In genomic region chr11:112016765-112017356, GRCh38 we compare ENCODE assay signal across 8 cellular contexts. TPM values are rescaled to one million over a fixed set of nuclear protein-coding genes. Genes with fewer than 3 reads are reported as not detected.
A peak's percentile ranks its signal among the peaks of the same experiment; 100 is the strongest.
DNase-seq lines count a peak whose midpoint lies in the region; ATAC-seq and TF ChIP-seq lines count a peak whose summit lies in the region.

No MANE protein-coding gene starts in this region.

- no peaks in the 10 kb centered on the region for H3K9me3 ChIP-seq in RWPE2 (ENCODE audit: severe bottlenecking)

- H3K27ac ChIP-seq in RWPE2 (ENCODE audit: poor library complexity, severe bottlenecking): peak overlapping the region; percentile 56

- peaks cover 7% of the 10 kb centered on the region for H3K36me3 ChIP-seq in RWPE2 (ENCODE audit: low read depth)

- DNase-seq in RWPE2 (ENCODE audit: low spot score) (no peak), memory B cell (ENCODE audit: low spot score in 2 of 2) (no peak), posterior cingulate gyrus (no peak), ureter (ENCODE audit: low spot score) (no peak)
- no peak for DNase-seq in activated T-cell treated with anti-CD3 and anti-CD28 coated beads, Interleukin-2, amount 50 U/mL, for 1 hour
- DNase-seq in activated CD4-positive, alpha-beta T cell treated with anti-CD3 and anti-CD28 coated beads, Interleukin-2, amount 10 ng/mL, durations not matched to agents 24 days and 14 days: no peak

- peak overlapping the region; percentile 11 for H3K27ac Mint-ChIP-seq in memory B cell
- H3K27ac Mint-ChIP-seq in activated CD4-positive, alpha-beta T cell treated with anti-CD3 and anti-CD28 coated beads, Interleukin-2, amount 10 ng/mL, durations not matched to agents 24 days and 14 days: no peak overlapping the region

- H3K9me3 Mint-ChIP-seq in memory B cell: no peaks in the 10 kb centered on the region
- no peaks in the 10 kb centered on the region for H3K9me3 Mint-ChIP-seq in activated CD4-positive, alpha-beta T cell treated with anti-CD3 and anti-CD28 coated beads, Interleukin-2, amount 10 ng/mL, durations not matched to agents 24 days and 14 days

- peaks cover 33% of the 10 kb centered on the region for H3K4me1 ChIP-seq in RWPE2 (ENCODE audit: insufficient read depth, poor library complexity, severe bottlenecking)

- H3K4me1 Mint-ChIP-seq in memory B cell: peaks cover 7% of the 10 kb centered on the region
- H3K4me1 Mint-ChIP-seq in activated CD4-positive, alpha-beta T cell treated with anti-CD3 and anti-CD28 coated beads, Interleukin-2, amount 10 ng/mL, durations not matched to agents 24 days and 14 days: no peaks in the 10 kb centered on the region

- H3K27me3 ChIP-seq in RWPE2 (ENCODE audit: insufficient read depth, poor library complexity, severe bottlenecking): no peaks in the 10 kb centered on the region

- TF ChIP-seq CTCF in RWPE2 (IDR thresholded peaks at IDR 0.05; ENCODE audit: poor library complexity, severe bottlenecking): no peak

- no peaks in the 10 kb centered on the region for H3K27me3 Mint-ChIP-seq in memory B cell
- no peaks in the 10 kb centered on the region for H3K27me3 Mint-ChIP-seq in activated CD4-positive, alpha-beta T cell treated with anti-CD3 and anti-CD28 coated beads, Interleukin-2, amount 10 ng/mL, durations not matched to agents 24 days and 14 days

- no peaks in the 10 kb centered on the region for H3K36me3 Mint-ChIP-seq in memory B cell
- peaks cover 11% of the 10 kb centered on the region for H3K36me3 Mint-ChIP-seq in activated CD4-positive, alpha-beta T cell treated with anti-CD3 and anti-CD28 coated beads, Interleukin-2, amount 10 ng/mL, durations not matched to agents 24 days and 14 days (ENCODE audit: low read depth)

- intact Hi-C loops in posterior cingulate gyrus (cut with DNase I): no loop called here
- intact Hi-C loops in activated CD4-positive, alpha-beta T cell treated with anti-CD3 and anti-CD28 coated beads, Interleukin-2, amount 10 ng/mL, durations not matched to agents 24 days and 14 days (cut with micrococcal nuclease): no loop called here

- ATAC-seq in GM18502 (IDR thresholded peaks at IDR 0.05; ENCODE audit: poor library complexity, unreplicated experiment): peak; percentile 57
- ATAC-seq in HG02763 (IDR thresholded peaks at IDR 0.05; ENCODE audit: unreplicated experiment): peak; percentile 38
- ATAC-seq in RWPE2 (ENCODE audit: low read depth): peak; percentile 52
- peak; percentile 14 for ATAC-seq in memory B cell (ENCODE audit: low read depth)

- peak overlapping the region; percentile 82 for H3K4me3 Mint-ChIP-seq in memory B cell
- H3K4me3 Mint-ChIP-seq in activated CD4-positive, alpha-beta T cell treated with anti-CD3 and anti-CD28 coated beads, Interleukin-2, amount 10 ng/mL, durations not matched to agents 24 days and 14 days: no peak overlapping the region

- no peak overlapping the region for H3K4me3 ChIP-seq in RWPE2 (ENCODE audit: severe bottlenecking)

RNA-seq across cellular contexts. Expression of gene DLAT, which starts 8.3 kb away (rescaled TPM):
- 35.6 TPM for total RNA-seq in ureter
- 59.2 and 61.8 TPM in 2 replicates for total RNA-seq in activated CD4-positive, alpha-beta T cell treated with anti-CD3 and anti-CD28 coated beads, Interleukin-2, amount 10 ng/mL, durations not matched to agents 24 days and 14 days

RNA-seq across cellular contexts. Expression of gene PIH1D2, which starts 57.0 kb away (rescaled TPM):
- 3.4 TPM for total RNA-seq in ureter
- total RNA-seq in activated CD4-positive, alpha-beta T cell treated with anti-CD3 and anti-CD28 coated beads, Interleukin-2, amount 10 ng/mL, durations not matched to agents 24 days and 14 days: 0.21 and 0.59 TPM in 2 replicates

RNA-seq across cellular contexts. Expression of gene NKAPD1, which starts 57.2 kb away (rescaled TPM):
- total RNA-seq in ureter: 16.4 TPM
- total RNA-seq in activated CD4-positive, alpha-beta T cell treated with anti-CD3 and anti-CD28 coated beads, Interleukin-2, amount 10 ng/mL, durations not matched to agents 24 days and 14 days: 24.4 and 27.0 TPM in 2 replicates
